Comparison of ENCODE assay signal across 11 cellular contexts in genomic region chr2:127063701-127064590, GRCh38. TPM values are rescaled to one million over a fixed set of nuclear protein-coding genes. Genes with fewer than 3 reads are reported as not detected.
DNase-seq lines count a peak whose midpoint lies in the region; ATAC-seq and TF ChIP-seq lines count a peak whose summit lies in the region.
"Had no signal": no experiment of that assay in that cellular context is flagged by ENCODE, and none has a peak within 500 bp of the region (broad histone marks: within the 10 kb centered on the region; RNA-seq: fewer than 3 reads in every experiment).

No MANE protein-coding gene starts in this region.

- peak overlapping the region; percentile 30; the same call in 1 of the 2 replicates for H3K9ac ChIP-seq in KMS-11

- CTCF ChIA-PET in AG04450 (lab: Charles Lee) = interaction anchor here (1.1 kb wide), 1 partner anchor 11 kb away, joined by 4 read pairs; no protein-coding TSS in a partner anchor

- H3K9me3 ChIP-seq in AG04450 (ENCODE audit: control insufficient read depth, insufficient read depth, low read length) (no peaks in the 10 kb centered on the region), osteoblast (ENCODE audit: low read depth, low read length) (no peaks in the 10 kb centered on the region)

- H4K20me1 ChIP-seq in KMS-11 (ENCODE audit: insufficient read depth) (no peaks in the 10 kb centered on the region), osteoblast (ENCODE audit: insufficient read depth, low read length) (peaks cover 3% of the 10 kb centered on the region)

- H3K36me3 ChIP-seq in KMS-11 (ENCODE audit: insufficient read depth) = no peaks in the 10 kb centered on the region
- peaks cover 12% of the 10 kb centered on the region for H3K36me3 ChIP-seq in osteoblast (ENCODE audit: insufficient read depth, low read length)

- no peak overlapping the region for H3K4me3 Mint-ChIP-seq in central memory CD8-positive, alpha-beta T cell
- no peak overlapping the region for H3K4me3 Mint-ChIP-seq in T-helper 2 cell treated with Interferon-gamma antibody and Interleukin-4, amounts not matched to agents 5 μg/mL and 100 μg/mL, for 36 hours
- H3K4me3 Mint-ChIP-seq: CD4-positive, CD25-positive, alpha-beta regulatory T cell; naive B cell had no signal

- DNase-seq in AG04450 (ENCODE audit: low read depth, low spot score) (no peak), osteoblast (ENCODE audit: insufficient read length, low spot score, missing footprints) (peak; percentile 85), GDM1 (lab: John Stamatoyannopoulos, UW) (no peak), Kasumi-1 (lab: John Stamatoyannopoulos, UW) (no peak)
- DNase-seq in central memory CD8-positive, alpha-beta T cell (ENCODE audit: low spot score in 2 of 2) = no peak
- DNase-seq in T-helper 2 cell treated with Interferon-gamma antibody and Interleukin-4, amounts not matched to agents 5 μg/mL and 100 μg/mL, for 36 hours (ENCODE audit: low spot score) = no peak
- DNase-seq: naive B cell, NCI-H2029 treated with DMSO at 0.1 percent for 48 hours had no signal

- H3K27me3 Mint-ChIP-seq in central memory CD8-positive, alpha-beta T cell = no peaks in the 10 kb centered on the region
- no peaks in the 10 kb centered on the region for H3K27me3 Mint-ChIP-seq in T-helper 2 cell treated with Interferon-gamma antibody and Interleukin-4, amounts not matched to agents 5 μg/mL and 100 μg/mL, for 36 hours (ENCODE audit: low read depth)
- H3K27me3 Mint-ChIP-seq: CD4-positive, CD25-positive, alpha-beta regulatory T cell; naive B cell had no signal

- H3K4me1 Mint-ChIP-seq in central memory CD8-positive, alpha-beta T cell = peaks cover 22% of the 10 kb centered on the region
- H3K4me1 Mint-ChIP-seq in T-helper 2 cell treated with Interferon-gamma antibody and Interleukin-4, amounts not matched to agents 5 μg/mL and 100 μg/mL, for 36 hours (ENCODE audit: low read depth) = peaks cover 12% of the 10 kb centered on the region

- POLR2A ChIA-PET in AG04450 (lab: Yijun Ruan, JAX) = no interaction called here

- peak overlapping the region; percentile 30; the same call in 1 of the 2 replicates for H2AFZ ChIP-seq in KMS-11 (ENCODE audit: low read depth)
- no peak overlapping the region for H2AFZ ChIP-seq in osteoblast (ENCODE audit: low read length)

- no peak for TF ChIP-seq CTCF in AG04450 (IDR thresholded peaks at IDR 0.05; ENCODE audit: low read depth, low read length)
- TF ChIP-seq CTCF in KMS-11 (conservative IDR thresholded peaks at IDR 0.05; ENCODE audit: low read depth, low read length) = no peak
- TF ChIP-seq CTCF in osteoblast (IDR thresholded peaks at IDR 0.05; ENCODE audit: extremely low read depth, low read depth, low read length) = no peak

- H3K9me3 Mint-ChIP-seq in central memory CD8-positive, alpha-beta T cell = no peaks in the 10 kb centered on the region
- H3K9me3 Mint-ChIP-seq in T-helper 2 cell treated with Interferon-gamma antibody and Interleukin-4, amounts not matched to agents 5 μg/mL and 100 μg/mL, for 36 hours = no peaks in the 10 kb centered on the region
- H3K9me3 Mint-ChIP-seq: CD4-positive, CD25-positive, alpha-beta regulatory T cell; naive B cell had no signal

- no peaks in the 10 kb centered on the region for H3K4me1 ChIP-seq in KMS-11 (ENCODE audit: low read depth, poor library complexity, severe bottlenecking)
- H3K4me1 ChIP-seq in osteoblast (ENCODE audit: insufficient read depth, low read length) = peaks cover 31% of the 10 kb centered on the region

- H3K27me3 ChIP-seq in AG04450 (ENCODE audit: control insufficient read depth, insufficient read depth, low read length) = no peaks in the 10 kb centered on the region
- no peaks in the 10 kb centered on the region for H3K27me3 ChIP-seq in KMS-11 (ENCODE audit: insufficient read depth, low read depth)
- no peaks in the 10 kb centered on the region for H3K27me3 ChIP-seq in osteoblast (ENCODE audit: insufficient read depth, low read length)

- H3K4me3 ChIP-seq in AG04450 (ENCODE audit: low read depth, low read length) (no peak overlapping the region), KMS-11 (IDR thresholded peaks at IDR 0.05; ENCODE audit: insufficient read depth, low read depth, low read length) (no peak overlapping the region), osteoblast (ENCODE audit: insufficient read depth, low read length) (no peak overlapping the region)

- H3K36me3 Mint-ChIP-seq in central memory CD8-positive, alpha-beta T cell (ENCODE audit: insufficient read depth) = peaks cover 20% of the 10 kb centered on the region
- H3K36me3 Mint-ChIP-seq in T-helper 2 cell treated with Interferon-gamma antibody and Interleukin-4, amounts not matched to agents 5 μg/mL and 100 μg/mL, for 36 hours (ENCODE audit: low read depth) = peaks cover 23% of the 10 kb centered on the region
- H3K36me3 Mint-ChIP-seq: naive B cell had no signal

- H3K79me2 ChIP-seq in KMS-11 (ENCODE audit: insufficient read depth, low read depth) (no peaks in the 10 kb centered on the region), osteoblast (ENCODE audit: insufficient read depth, low read length) (no peaks in the 10 kb centered on the region)

- H3K27ac ChIP-seq in AG04450 (ENCODE audit: low read depth, low read length) = peak overlapping the region; percentile 91
- H3K27ac ChIP-seq in KMS-11 = no peak overlapping the region; the same call in 1 of the 2 replicates
- peak overlapping the region; percentile 78 for H3K27ac ChIP-seq in osteoblast (ENCODE audit: low read depth, low read length)

- H3K27ac Mint-ChIP-seq in central memory CD8-positive, alpha-beta T cell (ENCODE audit: low read depth) = peak overlapping the region; percentile 44
- no peak overlapping the region for H3K27ac Mint-ChIP-seq in T-helper 2 cell treated with Interferon-gamma antibody and Interleukin-4, amounts not matched to agents 5 μg/mL and 100 μg/mL, for 36 hours

- H3K4me2 ChIP-seq in KMS-11 = no peak overlapping the region
- peak overlapping the region; percentile 41 for H3K4me2 ChIP-seq in osteoblast (ENCODE audit: insufficient read depth, low read length)

- ATAC-seq in central memory CD8-positive, alpha-beta T cell (replicated peaks; ENCODE audit: extremely low read depth, poor library complexity, severe bottlenecking) = no peak
- ATAC-seq in GM18519 (IDR thresholded peaks at IDR 0.05; ENCODE audit: low FRiP score, unreplicated experiment) = no peak

RNA-seq across cellular contexts. Expression of gene BIN1, which starts 43.0 kb away (rescaled TPM):
- 32.4 and 35.7 TPM in 2 replicates for polyA plus RNA-seq in AG04450 (2011; rRNA removed)
- polyA minus RNA-seq in AG04450 (2011; rRNA and poly(A)+ RNA removed) = 33.1 and 43.8 TPM in 2 replicates
- 83.7 and 85.4 TPM in 2 replicates for total RNA-seq in osteoblast
